In genomic region chr22:50342651-50343540, GRCh38 we compare ENCODE assay signal across 7 cellular contexts. TPM values are rescaled to one million over a fixed set of nuclear protein-coding genes. Genes with fewer than 3 reads are reported as not detected.
DNase-seq lines count a peak whose midpoint lies in the region; ATAC-seq lines count a peak whose summit lies in the region.

A gene with protein sequence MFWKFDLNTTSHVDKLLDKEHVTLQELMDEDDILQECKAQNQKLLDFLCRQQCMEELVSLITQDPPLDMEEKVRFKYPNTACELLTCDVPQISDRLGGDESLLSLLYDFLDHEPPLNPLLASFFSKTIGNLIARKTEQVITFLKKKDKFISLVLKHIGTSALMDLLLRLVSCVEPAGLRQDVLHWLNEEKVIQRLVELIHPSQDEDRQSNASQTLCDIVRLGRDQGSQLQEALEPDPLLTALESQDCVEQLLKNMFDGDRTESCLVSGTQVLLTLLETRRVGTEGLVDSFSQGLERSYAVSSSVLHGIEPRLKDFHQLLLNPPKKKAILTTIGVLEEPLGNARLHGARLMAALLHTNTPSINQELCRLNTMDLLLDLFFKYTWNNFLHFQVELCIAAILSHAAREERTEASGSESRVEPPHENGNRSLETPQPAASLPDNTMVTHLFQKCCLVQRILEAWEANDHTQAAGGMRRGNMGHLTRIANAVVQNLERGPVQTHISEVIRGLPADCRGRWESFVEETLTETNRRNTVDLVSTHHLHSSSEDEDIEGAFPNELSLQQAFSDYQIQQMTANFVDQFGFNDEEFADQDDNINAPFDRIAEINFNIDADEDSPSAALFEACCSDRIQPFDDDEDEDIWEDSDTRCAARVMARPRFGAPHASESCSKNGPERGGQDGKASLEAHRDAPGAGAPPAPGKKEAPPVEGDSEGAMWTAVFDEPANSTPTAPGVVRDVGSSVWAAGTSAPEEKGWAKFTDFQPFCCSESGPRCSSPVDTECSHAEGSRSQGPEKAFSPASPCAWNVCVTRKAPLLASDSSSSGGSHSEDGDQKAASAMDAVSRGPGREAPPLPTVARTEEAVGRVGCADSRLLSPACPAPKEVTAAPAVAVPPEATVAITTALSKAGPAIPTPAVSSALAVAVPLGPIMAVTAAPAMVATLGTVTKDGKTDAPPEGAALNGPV (plus strand): TSS chr22:50343327. CDS start chr22:50393909, 50,582 bp downstream.

- DNase-seq in NCI-H1436 treated with DMSO at 0.1 percent for 48 hours (lab: John Stamatoyannopoulos, UW) (peak; percentile 15), cerebellum (ENCODE audit: low spot score) (peak; percentile 93), kidney glomerular epithelial cell (lab: John Stamatoyannopoulos, UW) (peak; percentile 36)
- DNase-seq in activated CD4-positive, alpha-beta T cell treated with anti-CD3 and anti-CD28 coated beads for 1 hour = peak; percentile 81
- peak; percentile 73 to 90 for DNase-seq in stimulated activated CD4-positive, alpha-beta T cell treated with anti-CD3 and anti-CD28 coated beads, Interleukin-1b, Interleukin-23, amount 100 ng/mL, for 1 hour (ENCODE audit: low read depth in 2 of 2)

- ATAC-seq in GM18498 (IDR thresholded peaks at IDR 0.05; ENCODE audit: unreplicated experiment) (peak; percentile 84), HG02588 (IDR thresholded peaks at IDR 0.05; ENCODE audit: unreplicated experiment) (peak; percentile 79)

RNA-seq across cellular contexts. Expression of the gene that starts here (rescaled TPM):
- 49.8 TPM for total RNA-seq in cerebellum

Comparison
In these comparisons a context has a peak if more than half of its experiments do, and no peak if none do; other contexts are left out.
1. Peak in every context shown above with its lines: DNase-seq and ATAC-seq.
2. DNase-seq: peak in every context shown above with its lines; median percentile 93 in cerebellum; 82 in stimulated activated CD4-positive, alpha-beta T cell treated with anti-CD3 and anti-CD28 coated beads, Interleukin-1b, Interleukin-23, amount 100 ng/mL, for 1 hour; 81 in activated CD4-positive, alpha-beta T cell treated with anti-CD3 and anti-CD28 coated beads for 1 hour; 36 in kidney glomerular epithelial cell; 15 in NCI-H1436 treated with DMSO at 0.1 percent for 48 hours.